ENCODE assay signal across 1 cellular context in genomic region chr1:16960560-16961296, GRCh38.
TF ChIP-seq lines count a peak whose summit lies in the region.

No MANE protein-coding gene starts in this region.

TF ChIP-seq in GM12878, 131 proteins besides CTCF, POLR2A, EP300 and RAD21 (continued from another document and continues in another):
- no peak for TF ChIP-seq SUPT20H (IDR thresholded peaks at IDR 0.05; ENCODE audit: borderline replicate concordance, control insufficient read depth, low read depth, low read length)
- no peak for TF ChIP-seq BMI1 (IDR thresholded peaks at IDR 0.05; ENCODE audit: borderline replicate concordance)
- no peak for TF ChIP-seq KAT2A (conservative IDR thresholded peaks at IDR 0.05; ENCODE audit: control insufficient read depth, low read depth, low read length)
- TF ChIP-seq ZBED1 (IDR thresholded peaks at IDR 0.05; ENCODE audit: borderline replicate concordance) = no peak
- TF ChIP-seq PAX8 (IDR thresholded peaks at IDR 0.05) = no peak
- 0 out of 2 replicates have a peak, but pooled peaks have one; percentile 23 for TF ChIP-seq CREM (IDR thresholded peaks at IDR 0.05; ENCODE audit: low read depth)
- TF ChIP-seq HDAC6 (IDR thresholded peaks at IDR 0.05; ENCODE audit: unreplicated experiment) = no peak
- no peak for TF ChIP-seq SREBF2 (IDR thresholded peaks at IDR 0.05; ENCODE audit: low read length)
- TF ChIP-seq ZNF384 (IDR thresholded peaks at IDR 0.05; ENCODE audit: borderline replicate concordance, low read depth, low read length) = no peak
- TF ChIP-seq DPF2 (IDR thresholded peaks at IDR 0.05) = peak; percentile 38; the same call in 1 of the 2 replicates
- TF ChIP-seq ATF7 (IDR thresholded peaks at IDR 0.05; ENCODE audit: low read depth) = no peak
- no peak for TF ChIP-seq HSF1 (IDR thresholded peaks at IDR 0.05; ENCODE audit: low read depth, low read length)
- TF ChIP-seq NFIC (IDR thresholded peaks at IDR 0.05; ENCODE audit: low read depth, low read length) = no peak
- TF ChIP-seq ATF3 (IDR thresholded peaks at IDR 0.05; ENCODE audit: borderline replicate concordance, extremely low read depth, low read depth, low read length) = no peak
- TF ChIP-seq YBX1 (IDR thresholded peaks at IDR 0.05) = no peak
- TF ChIP-seq ELK1 (IDR thresholded peaks at IDR 0.05; ENCODE audit: low read depth, low read length) = no peak
- no peak for TF ChIP-seq ZNF274 (IDR thresholded peaks at IDR 0.05; ENCODE audit: insufficient read depth, insufficient read length)
- no peak for TF ChIP-seq NR2C1 (IDR thresholded peaks at IDR 0.05)
- TF ChIP-seq ZBTB11 (CRISPR knock-in tag; IDR thresholded peaks at IDR 0.05) = no peak
- TF ChIP-seq RBBP5 (conservative IDR thresholded peaks at IDR 0.05) = no peak
- no peak for TF ChIP-seq NRF1 (conservative IDR thresholded peaks at IDR 0.05; ENCODE audit: low read depth, low read length)
- TF ChIP-seq SKIL (IDR thresholded peaks at IDR 0.05; ENCODE audit: low read depth, poor library complexity, severe bottlenecking) = no peak
- no peak for TF ChIP-seq MEF2B (IDR thresholded peaks at IDR 0.05; ENCODE audit: partially characterized antibody, poor library complexity, severe bottlenecking)
- TF ChIP-seq PML (IDR thresholded peaks at IDR 0.05; ENCODE audit: low read length) = no peak
- no peak for TF ChIP-seq SRF (IDR thresholded peaks at IDR 0.05; ENCODE audit: low read depth in 2 of 2, low read length in 2 of 2)
- TF ChIP-seq SUZ12 (IDR thresholded peaks at IDR 0.05; ENCODE audit: unreplicated experiment) = no peak
- no peak for TF ChIP-seq E2F8 (IDR thresholded peaks at IDR 0.05; ENCODE audit: low read depth, partially characterized antibody)
- no peak for TF ChIP-seq ZBTB33 (IDR thresholded peaks at IDR 0.05)
- TF ChIP-seq HDAC2 (IDR thresholded peaks at IDR 0.05) = no peak
- no peak for TF ChIP-seq TARDBP (IDR thresholded peaks at IDR 0.05; ENCODE audit: borderline replicate concordance)
- TF ChIP-seq PBX3 (IDR thresholded peaks at IDR 0.05; ENCODE audit: insufficient replicate concordance, low read depth, low read length) = no peak
- TF ChIP-seq SMC3 (IDR thresholded peaks at IDR 0.05; ENCODE audit: borderline replicate concordance, low read length) = peak; percentile 42; the same call in 1 of the 2 replicates
- no peak for TF ChIP-seq KLF5 (IDR thresholded peaks at IDR 0.05; ENCODE audit: partially characterized antibody)
- no peak for TF ChIP-seq USF2 (IDR thresholded peaks at IDR 0.05; ENCODE audit: borderline replicate concordance, low read depth, low read length)
- TF ChIP-seq JUNB (IDR thresholded peaks at IDR 0.05) = no peak
- no peak for TF ChIP-seq TCF7 (IDR thresholded peaks at IDR 0.05; ENCODE audit: borderline replicate concordance)
- peak; percentile 68; the same call in 1 of the 2 replicates for TF ChIP-seq LARP7 (IDR thresholded peaks at IDR 0.05)
- no peak for TF ChIP-seq BCLAF1 (IDR thresholded peaks at IDR 0.05)
- TF ChIP-seq BCL11A (IDR thresholded peaks at IDR 0.05; ENCODE audit: low read depth, low read length) = no peak
- peak; percentile 48 for TF ChIP-seq IKZF1 (conservative IDR thresholded peaks at IDR 0.05)
- TF ChIP-seq RCOR1 (conservative IDR thresholded peaks at IDR 0.05; ENCODE audit: low read depth, low read length) = no peak
- no peak for TF ChIP-seq ZNF24 (IDR thresholded peaks at IDR 0.05)
- TF ChIP-seq GATAD2B (conservative IDR thresholded peaks at IDR 0.05; ENCODE audit: low read depth) = peak; percentile 72
- no peak for TF ChIP-seq CREB1 (IDR thresholded peaks at IDR 0.05; ENCODE audit: low read depth)
- no peak for TF ChIP-seq MEF2A (IDR thresholded peaks at IDR 0.05; ENCODE audit: insufficient read depth, low read depth, low read length)
